ENCODE assay signal across 8 cellular contexts in genomic region chr4:99949034-99949998, GRCh38. TPM values are rescaled to one million over a fixed set of nuclear protein-coding genes. Genes with fewer than 3 reads are reported as not detected.
DNase-seq lines count a peak whose midpoint lies in the region; ATAC-seq and TF ChIP-seq lines count a peak whose summit lies in the region.

No MANE protein-coding gene starts in this region.

- H3K4me2 ChIP-seq in osteoblast (ENCODE audit: insufficient read depth, low read length): peak overlapping the region; percentile 97

- H2AFZ ChIP-seq in osteoblast (ENCODE audit: low read length): peak overlapping the region; percentile 97

- ATAC-seq in HG02588 (IDR thresholded peaks at IDR 0.05; ENCODE audit: unreplicated experiment): peak; percentile 17
- peak; percentile 29 to 31 for ATAC-seq in activated naive CD4-positive, alpha-beta T cell treated with anti-CD3 and anti-CD28 coated beads, Interleukin-2, amount 50 U/mL, for 72 hours
- peak; percentile 72 for ATAC-seq in thoracic aorta (ENCODE audit: insufficient number of reproducible peaks, low FRiP score, low read depth)

- H3K27ac ChIP-seq in osteoblast (ENCODE audit: low read depth, low read length): peak overlapping the region; percentile 90
- peak overlapping the region; percentile 77 to 96 for H3K27ac ChIP-seq in thoracic aorta

- H3K36me3 ChIP-seq in GM06990 (ENCODE audit: control insufficient read depth, insufficient read depth, low read length): no peaks in the 10 kb centered on the region
- H3K36me3 ChIP-seq in osteoblast (ENCODE audit: insufficient read depth, low read length): peaks cover 6% of the 10 kb centered on the region
- H3K36me3 ChIP-seq in thoracic aorta: no peaks in the 10 kb centered on the region

- no peak overlapping the region for H3K27ac Mint-ChIP-seq in activated naive CD4-positive, alpha-beta T cell treated with anti-CD3 and anti-CD28 coated beads, Interleukin-2, amount 50 U/mL, for 72 hours

- DNase-seq in GM06990 (ENCODE audit: extremely low read depth, insufficient read length): peak; percentile 80
- DNase-seq in NCI-H1048 (lab: John Stamatoyannopoulos, UW): peak; percentile 92
- DNase-seq in SK-N-DZ (ENCODE audit: low spot score): peak; percentile 91
- peak; percentile 82 to 85 for DNase-seq in activated naive CD4-positive, alpha-beta T cell treated with anti-CD3 and anti-CD28 coated beads, Interleukin-2, amount 50 U/mL, for 72 hours (ENCODE audit: low spot score in 2 of 2)
- DNase-seq in head of caudate nucleus: peak; percentile 73 to 97 (median 91)
- peak; percentile 99 for DNase-seq in osteoblast (ENCODE audit: insufficient read length, low spot score, missing footprints)
- peak; percentile 63 for DNase-seq in thoracic aorta (ENCODE audit: low spot score)

- TF ChIP-seq CTCF in GM06990 (IDR thresholded peaks at IDR 0.05; ENCODE audit: insufficient read depth, low read length, poor library complexity, severe bottlenecking): peak; percentile 91
- TF ChIP-seq CTCF in osteoblast (IDR thresholded peaks at IDR 0.05; ENCODE audit: extremely low read depth, low read depth, low read length): peak; percentile 95
- TF ChIP-seq CTCF in thoracic aorta (IDR thresholded peaks at IDR 0.05): peak; percentile 79

- peaks cover 40% of the 10 kb centered on the region for H3K79me2 ChIP-seq in osteoblast (ENCODE audit: insufficient read depth, low read length)

- H3K9me3 ChIP-seq in osteoblast (ENCODE audit: low read depth, low read length): no peaks in the 10 kb centered on the region
- no peaks in the 10 kb centered on the region for H3K9me3 ChIP-seq in thoracic aorta

- H3K4me1 ChIP-seq in osteoblast (ENCODE audit: insufficient read depth, low read length): peaks cover 35% of the 10 kb centered on the region
- H3K4me1 ChIP-seq in thoracic aorta (ENCODE audit: control insufficient read depth in 1 of 2, low read depth in 2 of 2): peaks cover 24 to 38% of the 10 kb centered on the region in 2 donors

- peaks cover 19 to 26% of the 10 kb centered on the region in 2 donors for H3K36me3 Mint-ChIP-seq in activated naive CD4-positive, alpha-beta T cell treated with anti-CD3 and anti-CD28 coated beads, Interleukin-2, amount 50 U/mL, for 72 hours

- no peaks in the 10 kb centered on the region for H3K9me3 Mint-ChIP-seq in activated naive CD4-positive, alpha-beta T cell treated with anti-CD3 and anti-CD28 coated beads, Interleukin-2, amount 50 U/mL, for 72 hours

- H3K27me3 ChIP-seq in GM06990 (replicated peaks; ENCODE audit: control insufficient read depth, insufficient read depth, low read length) (no peaks in the 10 kb centered on the region), osteoblast (ENCODE audit: insufficient read depth, low read length) (no peaks in the 10 kb centered on the region), thoracic aorta (replicated peaks; ENCODE audit: insufficient read depth) (no peaks in the 10 kb centered on the region)

- intact Hi-C loops in head of caudate nucleus (cut with DNase I): no loop called here

- H3K4me3 ChIP-seq in GM06990 (replicated peaks; ENCODE audit: low read depth, low read length) (peak overlapping the region; percentile 93), osteoblast (ENCODE audit: insufficient read depth, low read length) (peak overlapping the region; percentile 97), thoracic aorta (peak overlapping the region; percentile 77)

- peaks cover 13% of the 10 kb centered on the region for H4K20me1 ChIP-seq in osteoblast (ENCODE audit: insufficient read depth, low read length)

RNA-seq across cellular contexts. Expression of gene H2AZ1, which starts 0.8 kb away (rescaled TPM):
- 1,104 and 1,504 TPM in 2 replicates for polyA plus RNA-seq in SK-N-DZ (2014; cell fraction: cytosol; rRNA removed)
- polyA plus RNA-seq in SK-N-DZ (2014; cell fraction: nucleus; rRNA removed): 763 and 1,237 TPM in 2 replicates
- total RNA-seq in activated naive CD4-positive, alpha-beta T cell treated with anti-CD3 and anti-CD28 coated beads, Interleukin-2, amount 50 U/mL, for 72 hours: 100 to 1,000 TPM; 833 to 883 TPM
- total RNA-seq in osteoblast (94.8 and 97.2 TPM in 2 replicates), thoracic aorta (100 to 1,000 TPM in 1 of 2 donors, 10 to 100 TPM in 1; 65.3 to 115 TPM)

RNA-seq across cellular contexts. Expression of gene DNAJB14, which starts 2.9 kb away (rescaled TPM):
- polyA plus RNA-seq in SK-N-DZ (2014; cell fraction: cytosol; rRNA removed): 10.7 and 15.2 TPM in 2 replicates
- 19.3 and 26.3 TPM in 2 replicates for polyA plus RNA-seq in SK-N-DZ (2014; cell fraction: nucleus; rRNA removed)
- total RNA-seq in activated naive CD4-positive, alpha-beta T cell treated with anti-CD3 and anti-CD28 coated beads, Interleukin-2, amount 50 U/mL, for 72 hours: 10 to 100 TPM; 39.3 to 41.1 TPM
- total RNA-seq in osteoblast: 39.2 and 41.3 TPM in 2 replicates
- 10 to 100 TPM; 32.6 to 58.2 TPM for total RNA-seq in thoracic aorta

RNA-seq across cellular contexts. Expression of gene LAMTOR3, which starts 55.1 kb away (rescaled TPM):
- polyA plus RNA-seq in SK-N-DZ (2014; cell fraction: cytosol; rRNA removed): 45.5 and 59.8 TPM in 2 replicates
- 25.9 and 38.7 TPM in 2 replicates for polyA plus RNA-seq in SK-N-DZ (2014; cell fraction: nucleus; rRNA removed)
- total RNA-seq in activated naive CD4-positive, alpha-beta T cell treated with anti-CD3 and anti-CD28 coated beads, Interleukin-2, amount 50 U/mL, for 72 hours: 10 to 100 TPM; 27.4 to 38.7 TPM
- total RNA-seq in osteoblast (39.5 and 42.0 TPM in 2 replicates), thoracic aorta (10 to 100 TPM; 28.4 to 29.5 TPM)

Comparison
In these comparisons a context has a peak if more than half of its experiments do, and no peak if none do; other contexts are left out.
1. Peak in every context shown above with its lines: DNase-seq, ATAC-seq, H3K4me3 ChIP-seq and H3K27ac ChIP-seq.
2. ATAC-seq: peak in every context shown above with its lines; median percentile 72 in thoracic aorta; 30 in activated naive CD4-positive, alpha-beta T cell treated with anti-CD3 and anti-CD28 coated beads, Interleukin-2, amount 50 U/mL, for 72 hours; 17 in HG02588.